In genomic region chr6:127938701-127939100, GRCh38 we compare ENCODE assay signal across 10 cellular contexts. TPM values are rescaled to one million over a fixed set of nuclear protein-coding genes. Genes with fewer than 3 reads are reported as not detected.
DNase-seq lines count a peak whose midpoint lies in the region; ATAC-seq, FAIRE-seq and TF ChIP-seq lines count a peak whose summit lies in the region.
"Had no signal": no experiment of that assay in that cellular context is flagged by ENCODE, and none has a peak within 500 bp of the region (broad histone marks: within the 10 kb centered on the region; RNA-seq: fewer than 3 reads in every experiment).

No MANE protein-coding gene starts in this region.

- POLR2A ChIA-PET in K562 (lab: Yijun Ruan, JAX), result no interaction called here

- no peak for TF ChIP-seq POLR2A in NB4 (IDR thresholded peaks at IDR 0.05; ENCODE audit: extremely low read depth, insufficient read length)
- TF ChIP-seq POLR2A in K562 (conservative IDR thresholded peaks at IDR 0.05), result no peak

- no peaks in the 10 kb centered on the region for H4K20me1 ChIP-seq in K562 (replicated peaks; ENCODE audit: control insufficient read depth, insufficient read depth, low read length)

- H3K9ac ChIP-seq in K562 (ENCODE audit: insufficient read depth in 1 of 2, low read depth in 2 of 2, low read length in 2 of 2), result no peak overlapping the region

- no peaks in the 10 kb centered on the region for H3K27me3 ChIP-seq in K562 (ENCODE audit: control insufficient read depth in 2 of 2, insufficient read depth in 2 of 2, low read length in 2 of 2)
- H3K27me3 ChIP-seq: sigmoid colon had no signal

- no peaks in the 10 kb centered on the region for H3K36me3 ChIP-seq in K562 (ENCODE audit: control insufficient read depth, insufficient read depth, low read length)
- H3K36me3 ChIP-seq in mesodermal cell (ENCODE audit: control insufficient read depth, insufficient read depth, low read length), result no peaks in the 10 kb centered on the region
- H3K36me3 ChIP-seq: sigmoid colon, thoracic aorta had no signal

- no peak for ATAC-seq in K562
- no peak for ATAC-seq in GM21360 (IDR thresholded peaks at IDR 0.05; ENCODE audit: unreplicated experiment)

- H2AFZ ChIP-seq in K562 (ENCODE audit: low read depth, low read length), result no peak overlapping the region

- CTCF ChIA-PET in K562 (lab: Yijun Ruan, JAX; ENCODE audit: low intra/inter-chr PET ratio), result no interaction called here

- H3K9me1 ChIP-seq in K562 (ENCODE audit: control insufficient read depth, insufficient read depth, low read length), result no peaks in the 10 kb centered on the region

- no peak overlapping the region for H3K4me2 ChIP-seq in K562 (ENCODE audit: insufficient read depth, low read length)

- DNase-seq in GM04503 (ENCODE audit: low read depth), result peak; percentile 39
- DNase-seq in NB4 (ENCODE audit: low read depth), result peak; percentile 16
- peak in 1 of 4 experiments; percentile 3 for DNase-seq in K562 (ENCODE audit: extremely low read depth in 1 of 4, low spot score in 3 of 4)
- DNase-seq in NCI-H2196 treated with DMSO at 0.1 percent for 48 hours (lab: John Stamatoyannopoulos, UW; ENCODE audit: unreplicated experiment), result no peak
- DNase-seq in anterior cingulate cortex (lab: John Stamatoyannopoulos, UW), result no peak
- no peak for DNase-seq in activated CD4-positive, alpha-beta T cell treated with anti-CD3 and anti-CD28 coated beads, Interleukin-2, amount 50 U/mL, for 48 hours
- DNase-seq: sigmoid colon had no signal

- TF ChIP-seq EP300 in K562 (IDR thresholded peaks at IDR 0.05; ENCODE audit: low read length), result no peak

- TF ChIP-seq CTCF in NB4 (IDR thresholded peaks at IDR 0.05; ENCODE audit: low read depth, low read length), result no peak
- no peak for TF ChIP-seq CTCF in K562 (IDR thresholded peaks at IDR 0.05 in 2 of 3, conservative IDR thresholded peaks at IDR 0.05 in 1 of 3; ENCODE audit: insufficient read depth in 2 of 3, low read depth in 1 of 3, low read length in 3 of 3)

- H3K79me2 ChIP-seq in K562 (ENCODE audit: control insufficient read depth, insufficient read depth, low read length), result no peaks in the 10 kb centered on the region

- H3K4me3 ChIP-seq in NB4 (ENCODE audit: low read depth, low read length), result no peak overlapping the region
- no peak overlapping the region for H3K4me3 ChIP-seq in K562
- no peak overlapping the region for H3K4me3 ChIP-seq in mesodermal cell (ENCODE audit: extremely low read depth, insufficient read depth, low read length, poor library complexity, severe bottlenecking)
- H3K4me3 ChIP-seq: sigmoid colon, thoracic aorta had no signal

- no peak for TF ChIP-seq RAD21 in K562 (CRISPR knock-in tag; conservative IDR thresholded peaks at IDR 0.05 in 1 of 2, IDR thresholded peaks at IDR 0.05 in 1 of 2)

- H3K9me3 ChIP-seq in K562 (replicated peaks; ENCODE audit: control insufficient read depth, insufficient read depth, low read depth, low read length) (no peaks in the 10 kb centered on the region), mesodermal cell (ENCODE audit: control insufficient read depth, low read length) (no peaks in the 10 kb centered on the region)
- H3K9me3 ChIP-seq: sigmoid colon, thoracic aorta had no signal

- H3K27ac ChIP-seq in K562 (ENCODE audit: extremely low read depth, low read depth, low read length), result no peak overlapping the region
- H3K27ac ChIP-seq in mesodermal cell (ENCODE audit: low read depth, low read length, severe bottlenecking), result peak overlapping the region; percentile 20
- H3K27ac ChIP-seq: sigmoid colon, thoracic aorta had no signal

- no peaks in the 10 kb centered on the region for H3K4me1 ChIP-seq in K562 (replicated peaks in 1 of 2; ENCODE audit: control insufficient read depth in 2 of 2, insufficient read depth in 2 of 2, low read length in 2 of 2)
- peaks cover 14% of the 10 kb centered on the region for H3K4me1 ChIP-seq in mesodermal cell (ENCODE audit: control insufficient read depth, insufficient read depth, low read length, poor library complexity, severe bottlenecking)

- in situ Hi-C loops in K562 (cut with MboI), result no loop called here

- BruUV-seq in K562 (replicated peaks; lab: Mats Ljungman, UMichigan), result no TSS peak

- intact Hi-C loops in K562 (cut with micrococcal nuclease), result no loop called here

- FAIRE-seq in K562 (lab: Jason Lieb, UNC), result no peak

TF ChIP-seq in K562, 482 proteins besides CTCF, POLR2A, EP300 and RAD21 (continues in another document):
- TF ChIP-seq JUN (IDR thresholded peaks at IDR 0.05; ENCODE audit: borderline replicate concordance, low read depth, low read length) (no peak), JUN (CRISPR knock-in tag; IDR thresholded peaks at IDR 0.05; ENCODE audit: borderline replicate concordance) (no peak), ZNF407 (IDR thresholded peaks at IDR 0.05; ENCODE audit: low read depth) (no peak), ZNF165 (CRISPR knock-in tag; IDR thresholded peaks at IDR 0.05; ENCODE audit: borderline replicate concordance) (no peak), GABPA (tag; conservative IDR thresholded peaks at IDR 0.05; ENCODE audit: low read depth) (no peak)

RNA-seq across cellular contexts. Expression of gene THEMIS, which starts 37.8 kb away (rescaled TPM):
- total RNA-seq in K562 (2011; cell fraction: chromatin; rRNA removed; ENCODE audit: low replicate concordance), result not detected in 2 replicates
- total RNA-seq in K562 (2011; cell fraction: nucleolus; rRNA removed), result not detected in 2 replicates
- total RNA-seq in K562 (2011; cell fraction: nucleoplasm; rRNA removed), result not detected in 2 replicates
- not detected in 2 replicates for total RNA-seq in K562 (2014; rRNA removed)
- not detected in 2 replicates for total RNA-seq in K562 (2014; rRNA removed; fragmentation: Illumina TruSeq; extraction: Trizol)
- total RNA-seq in K562 (2015; rRNA removed; fragmentation: Illumina TruSeq; extraction: Trizol), result not detected in 2 replicates
- total RNA-seq in K562 (2021), result 0.07 and 0.09 TPM in 2 replicates
- polyA plus RNA-seq in K562 (2011; rRNA removed), result not detected in 2 replicates
- not detected in 2 replicates for polyA plus RNA-seq in K562 (2011; cell fraction: cytosol; rRNA removed)
- polyA plus RNA-seq in K562 (2011; cell fraction: nucleus; rRNA removed), result not detected in 2 replicates
- not detected in 2 replicates for polyA plus RNA-seq in K562 (2012)
- not detected in 2 replicates for polyA plus RNA-seq in K562 (2014; fragmentation: Illumina TruSeq; extraction: Trizol)
- polyA plus RNA-seq in K562 (2014; fragmentation: Nextera tagmentation; extraction: Ambion mirVana), result not detected
- not detected in 2 replicates for polyA plus RNA-seq in K562 (2014; rRNA removed)
- not detected in 2 replicates for polyA minus RNA-seq in K562 (2011; rRNA and poly(A)+ RNA removed)
- not detected in 2 replicates for polyA minus RNA-seq in K562 (2011; cell fraction: cytosol; rRNA and poly(A)+ RNA removed)
- polyA minus RNA-seq in K562 (2011; cell fraction: nucleus; rRNA and poly(A)+ RNA removed), result not detected in 2 replicates
- polyA plus RNA-seq in mesodermal cell (2013, experiment 1 of 2), result not detected
- not detected for polyA plus RNA-seq in mesodermal cell (2013, experiment 2 of 2)

Comparison
In these comparisons a context has a peak if more than half of its experiments do, and no peak if none do; other contexts are left out.
1. DNase-seq: peak in GM04503 (single experiment) and NB4 (single experiment); none in NCI-H2196 treated with DMSO at 0.1 percent for 48 hours (single experiment), anterior cingulate cortex (0 of 58) and activated CD4-positive, alpha-beta T cell treated with anti-CD3 and anti-CD28 coated beads, Interleukin-2, amount 50 U/mL, for 48 hours (0 of 2).